6 cellular contexts compared by ENCODE assay signal in the genomic region with DNA sequence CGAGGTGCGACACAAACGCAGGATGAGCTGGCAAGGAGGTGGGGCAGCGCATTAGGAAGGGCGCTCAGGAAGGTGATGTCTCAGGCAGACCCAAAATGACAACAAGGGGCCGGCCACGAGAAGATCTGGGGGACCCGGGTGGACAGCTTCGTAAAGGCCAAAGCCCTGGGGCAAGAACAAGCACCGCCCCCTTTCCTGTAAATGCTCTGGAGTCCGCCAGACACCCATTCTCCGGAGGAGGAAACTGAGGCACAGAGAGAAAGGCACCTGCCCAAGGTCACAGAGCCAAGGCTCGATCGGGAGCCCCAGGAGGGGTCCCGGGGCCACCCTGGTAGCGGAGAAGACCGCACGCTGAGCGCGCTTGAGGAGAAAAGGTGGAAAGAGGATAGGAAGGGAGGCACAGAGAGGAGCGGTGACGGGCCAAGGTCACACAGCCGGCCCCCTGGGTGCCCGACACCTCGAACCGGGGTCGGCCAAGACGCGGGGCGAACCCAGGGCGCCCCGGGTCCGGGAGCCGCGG. TPM values are rescaled to one million over a fixed set of nuclear protein-coding genes. Genes with fewer than 3 reads are reported as not detected.
DNase-seq lines count a peak whose midpoint lies in the region; ATAC-seq, FAIRE-seq and TF ChIP-seq lines count a peak whose summit lies in the region.

No MANE protein-coding gene starts in this region.

- under 1% methylated on average over 35 of the region's 35 CpGs for WGBS in thymus

- peaks cover 9% of the 10 kb centered on the region for H3K4me1 ChIP-seq in iPS-18a (ENCODE audit: control insufficient read depth, low read depth, low read length)
- H3K4me1 ChIP-seq in thymus (ENCODE audit: control insufficient read depth, insufficient read depth, low read length) = peaks cover 30% of the 10 kb centered on the region

- peak overlapping the region; percentile 100 for H3K4me3 Mint-ChIP-seq in activated CD8-positive, alpha-beta T cell treated with anti-CD3 and anti-CD28 coated beads, Interleukin-2, amount 10 ng/mL, durations not matched to agents 7 days and 5 days

- H3K4me3 ChIP-seq in iPS-18a (ENCODE audit: low read length) (peak overlapping the region; percentile 93), thymus (ENCODE audit: low read length) (peak overlapping the region; percentile 92)

- H3K27me3 ChIP-seq in iPS-18a (ENCODE audit: control insufficient read depth, insufficient read depth, low read length) (no peaks in the 10 kb centered on the region), thymus (ENCODE audit: control insufficient read depth, insufficient read depth) (no peaks in the 10 kb centered on the region)

- CTCF ChIA-PET in activated CD8-positive, alpha-beta T cell treated with anti-CD3 and anti-CD28 coated beads, Interleukin-2, amount 10 ng/mL, durations not matched to agents 7 days and 5 days (lab: Charles Lee) = interaction anchor here (0.9 to 5.9 kb wide), 7 partner anchors 12 to 1097 kb away, joined by 3 to 63 read pairs (median 4); partner anchors contain the start of genes DUS3L and RPL36

- no peak for DNase-seq in GM12892 (ENCODE audit: insufficient read length)
- peak; percentile 37 for DNase-seq in activated CD8-positive, alpha-beta T cell treated with anti-CD3 and anti-CD28 coated beads, Interleukin-2, amount 10 ng/mL, durations not matched to agents 7 days and 5 days
- DNase-seq in GM20000 (ENCODE audit: low spot score) = no peak
- no peak for DNase-seq in NOMO-1 (lab: John Stamatoyannopoulos, UW; ENCODE audit: unreplicated experiment in 2 of 2)

- H3K27ac ChIP-seq in iPS-18a (ENCODE audit: low read length) (no peak overlapping the region), thymus (ENCODE audit: low read depth) (peak overlapping the region; percentile 99)

- POLR2A ChIA-PET in activated CD8-positive, alpha-beta T cell treated with anti-CD3 and anti-CD28 coated beads, Interleukin-2, amount 10 ng/mL, durations not matched to agents 7 days and 5 days (lab: Charles Lee) = interaction anchor here (0.6 to 2.7 kb wide), 13 partner anchors 7 to 1123 kb away, joined by 3 to 19 read pairs (median 4); partner anchors contain the start of genes CATSPERD, DUS3L, LONP1 and MICOS13

- no peaks in the 10 kb centered on the region for H3K27me3 Mint-ChIP-seq in activated CD8-positive, alpha-beta T cell treated with anti-CD3 and anti-CD28 coated beads, Interleukin-2, amount 10 ng/mL, durations not matched to agents 7 days and 5 days (ENCODE audit: low read depth)

- no peaks in the 10 kb centered on the region for H3K9me3 ChIP-seq in iPS-18a (ENCODE audit: control insufficient read depth, low read depth, low read length)
- no peaks in the 10 kb centered on the region for H3K9me3 ChIP-seq in thymus (ENCODE audit: control insufficient read depth)

- peak overlapping the region; percentile 99 for H3K27ac Mint-ChIP-seq in activated CD8-positive, alpha-beta T cell treated with anti-CD3 and anti-CD28 coated beads, Interleukin-2, amount 10 ng/mL, durations not matched to agents 7 days and 5 days

- H3K9ac ChIP-seq in iPS-18a (ENCODE audit: low read length) = peak overlapping the region; percentile 96

- peak; percentile 70 for FAIRE-seq in GM12892 (lab: Jason Lieb, UNC)

- TF ChIP-seq CTCF in GM20000 (IDR thresholded peaks at IDR 0.05; ENCODE audit: extremely low read depth, missing control alignments) = no peak

- H3K4me1 Mint-ChIP-seq in activated CD8-positive, alpha-beta T cell treated with anti-CD3 and anti-CD28 coated beads, Interleukin-2, amount 10 ng/mL, durations not matched to agents 7 days and 5 days (ENCODE audit: low read depth) = peaks cover 71% of the 10 kb centered on the region

- no peaks in the 10 kb centered on the region for H3K9me3 Mint-ChIP-seq in activated CD8-positive, alpha-beta T cell treated with anti-CD3 and anti-CD28 coated beads, Interleukin-2, amount 10 ng/mL, durations not matched to agents 7 days and 5 days (ENCODE audit: insufficient read depth)

- no peak for ATAC-seq in activated CD8-positive, alpha-beta T cell treated with anti-CD3 and anti-CD28 coated beads, Interleukin-2, amount 10 ng/mL, durations not matched to agents 7 days and 5 days

- no peak for TF ChIP-seq POLR2A in GM12892 (IDR thresholded peaks at IDR 0.05; ENCODE audit: low read depth, low read length)

- peaks cover 58% of the 10 kb centered on the region for H3K36me3 ChIP-seq in iPS-18a (ENCODE audit: control insufficient read depth, low read depth, low read length)
- peaks cover 36% of the 10 kb centered on the region for H3K36me3 ChIP-seq in thymus (ENCODE audit: control insufficient read depth, insufficient read depth)

- peaks cover 75% of the 10 kb centered on the region for H3K36me3 Mint-ChIP-seq in activated CD8-positive, alpha-beta T cell treated with anti-CD3 and anti-CD28 coated beads, Interleukin-2, amount 10 ng/mL, durations not matched to agents 7 days and 5 days (ENCODE audit: low read depth)

RNA-seq across cellular contexts. Expression of gene SAFB2, which starts 0.6 kb away (rescaled TPM):
- polyA plus RNA-seq in GM12892 (2012; ENCODE audit: missing spikeins) = 37.7 TPM
- total RNA-seq in activated CD8-positive, alpha-beta T cell treated with anti-CD3 and anti-CD28 coated beads, Interleukin-2, amount 10 ng/mL, durations not matched to agents 7 days and 5 days = 10 to 100 TPM; 84.2 to 96.6 TPM
- polyA plus RNA-seq in thymus = 60.6 TPM

RNA-seq across cellular contexts. Expression of gene SAFB, which starts 0.9 kb away (rescaled TPM):
- 48.3 TPM for polyA plus RNA-seq in GM12892 (2012; ENCODE audit: missing spikeins)
- total RNA-seq in activated CD8-positive, alpha-beta T cell treated with anti-CD3 and anti-CD28 coated beads, Interleukin-2, amount 10 ng/mL, durations not matched to agents 7 days and 5 days = 100 to 1,000 TPM; 116 to 134 TPM
- polyA plus RNA-seq in thymus = 73.3 TPM

RNA-seq across cellular contexts. Expression of gene TINCR, which starts 54.3 kb away (rescaled TPM):
- polyA plus RNA-seq in GM12892 (2012; ENCODE audit: missing spikeins) = 0.59 TPM
- under 1 TPM; 0.26 to 0.68 TPM for total RNA-seq in activated CD8-positive, alpha-beta T cell treated with anti-CD3 and anti-CD28 coated beads, Interleukin-2, amount 10 ng/mL, durations not matched to agents 7 days and 5 days
- polyA plus RNA-seq in thymus = 0.71 TPM

RNA-seq across cellular contexts. Expression of gene MICOS13, which starts 58.3 kb away (rescaled TPM):
- 37.6 TPM for polyA plus RNA-seq in GM12892 (2012; ENCODE audit: missing spikeins)
- total RNA-seq in activated CD8-positive, alpha-beta T cell treated with anti-CD3 and anti-CD28 coated beads, Interleukin-2, amount 10 ng/mL, durations not matched to agents 7 days and 5 days = 10 to 100 TPM; 53.1 to 55.1 TPM
- 67.6 TPM for polyA plus RNA-seq in thymus

RNA-seq across cellular contexts. Expression of gene HSD11B1L, which starts 58.8 kb away (rescaled TPM):
- 2.0 TPM for polyA plus RNA-seq in GM12892 (2012; ENCODE audit: missing spikeins)
- 1 to 10 TPM; 2.0 to 2.1 TPM for total RNA-seq in activated CD8-positive, alpha-beta T cell treated with anti-CD3 and anti-CD28 coated beads, Interleukin-2, amount 10 ng/mL, durations not matched to agents 7 days and 5 days
- 6.5 TPM for polyA plus RNA-seq in thymus
